In genomic region chr14:96876747-96877146, GRCh38 we compare ENCODE assay signal across 25 cellular contexts.
"Had no signal": no experiment of that assay in that cellular context is flagged by ENCODE, and none has a peak within 500 bp of the region (broad histone marks: within the 10 kb centered on the region; RNA-seq: fewer than 3 reads in every experiment).

No MANE protein-coding gene starts in this region.

- H3K9me3 ChIP-seq: ascending aorta, Peyer's patch, SJSA1 had no signal

- ATAC-seq: activated CD8-positive, alpha-beta T cell treated with anti-CD3 and anti-CD28 coated beads, Interleukin-2, amount 10 ng/mL, durations not matched to agents 7 days and 5 days; activated naive CD8-positive, alpha-beta T cell treated with anti-CD3 and anti-CD28 coated beads, Interleukin-2, amount 50 U/mL, for 24 hours; T-helper 17 cell; WTC11 had no signal

- H3K27ac ChIP-seq: ascending aorta, Peyer's patch, RWPE1, SJSA1 had no signal

- H3K4me1 ChIP-seq: ascending aorta, Peyer's patch, SJSA1 had no signal

- H3K36me3 ChIP-seq: Peyer's patch had no signal

- H3K4me3 ChIP-seq: ascending aorta, Peyer's patch, SJSA1 had no signal

- H3K27me3 ChIP-seq: ascending aorta, Peyer's patch, SJSA1 had no signal

- DNase-seq: activated CD4-positive, alpha-beta T cell treated with anti-CD3 and anti-CD28 coated beads for 48 hours; activated CD4-positive, alpha-beta T cell treated with anti-CD3 and anti-CD28 coated beads, Interleukin-2, amount 50 U/mL, for 4 hours; activated CD4-positive, CD25-positive, alpha-beta regulatory T cell treated with anti-CD3 and anti-CD28 coated beads, Interleukin-2, amount 50 U/mL, for 72 hours; activated CD8-positive, alpha-beta memory T cell treated with anti-CD3 and anti-CD28 coated beads, Interleukin-2, amount 50 U/mL, for 48 hours; activated CD8-positive, alpha-beta T cell treated with anti-CD3 and anti-CD28 coated beads, Interleukin-2, amount 10 ng/mL, durations not matched to agents 7 days and 5 days; activated effector memory CD4-positive, alpha-beta T cell treated with Interleukin-2 at 50 U/mL for 16 hours; activated naive CD4-positive, alpha-beta T cell; activated naive CD8-positive, alpha-beta T cell treated with anti-CD3 and anti-CD28 coated beads, Interleukin-2, amount 50 U/mL, for 24 hours; activated T-cell treated with anti-CD3 and anti-CD28 coated beads, Interleukin-2, amount 50 U/mL, for 24 hours; amniotic stem cell; KG1; NCI-H1048; NCI-H146; NCI-H187 treated with DMSO at 0.1 percent for 48 hours; NCI-H2081 treated with DMSO at 0.1 percent for 48 hours; NCI-H446; NCI-H524; Peyer's patch; Right ventricle myocardium superior; T-helper 17 cell; T-helper 9 cell had no signal
